9 cellular contexts compared by ENCODE assay signal in genomic region chr19:46866407-46867132, GRCh38. TPM values are rescaled to one million over a fixed set of nuclear protein-coding genes. Genes with fewer than 3 reads are reported as not detected.
A peak's percentile ranks its signal among the peaks of the same experiment; 100 is the strongest.
DNase-seq lines count a peak whose midpoint lies in the region; TF ChIP-seq lines count a peak whose summit lies in the region.
"Had no signal": no experiment of that assay in that cellular context is flagged by ENCODE, and none has a peak within 500 bp of the region (broad histone marks: within the 10 kb centered on the region; RNA-seq: fewer than 3 reads in every experiment).

No MANE protein-coding gene starts in this region.

- peaks cover 100% of the 10 kb centered on the region for H3K79me2 ChIP-seq in Karpas-422 (ENCODE audit: low read length)

- H3K27me3 Mint-ChIP-seq in Calu3 (ENCODE audit: unreplicated experiment), result no peaks in the 10 kb centered on the region
- no peaks in the 10 kb centered on the region for H3K27me3 Mint-ChIP-seq in neural crest cell (ENCODE audit: low read depth)

- peaks cover 74% of the 10 kb centered on the region for H3K4me1 ChIP-seq in Karpas-422 (ENCODE audit: low read length)

- CTCF ChIA-PET in Calu3 (lab: Charles Lee), result interaction anchor here (0.8 kb wide), 1 partner anchor 27 kb away, joined by 3 read pairs; no protein-coding TSS in a partner anchor

- BruUV-seq in Calu3 (replicated peaks; lab: Mats Ljungman, UMichigan), result no TSS peak

- H3K4me3 Mint-ChIP-seq in Calu3 (ENCODE audit: low read depth, unreplicated experiment) (peak overlapping the region; percentile 15), neural crest cell (peak overlapping the region; percentile 48)

- H3K27me3 ChIP-seq in Karpas-422 (ENCODE audit: low read length), result no peaks in the 10 kb centered on the region

- no peaks in the 10 kb centered on the region for H3K9me3 Mint-ChIP-seq in Calu3 (ENCODE audit: low read depth, unreplicated experiment)
- no peaks in the 10 kb centered on the region for H3K9me3 Mint-ChIP-seq in neural crest cell

- TF ChIP-seq CTCF in Calu3 (IDR thresholded peaks at IDR 0.05; ENCODE audit: unreplicated experiment) (no peak), neural crest cell (conservative IDR thresholded peaks at IDR 0.05) (no peak)

- H3K9me2 ChIP-seq in Karpas-422 (replicated peaks; ENCODE audit: insufficient read depth, low read length), result no peaks in the 10 kb centered on the region

- DNase-seq in Calu3 (no peak), Karpas-422 (no peak), dermis blood vessel endothelial cell (peak; percentile 35), neural crest cell (ENCODE audit: low read depth, low spot score) (no peak), amygdala (lab: John Stamatoyannopoulos, UW) (no peak)
- no peak for DNase-seq in activated CD4-positive, alpha-beta T cell treated with anti-CD3 and anti-CD28 coated beads, Interleukin-2, amount 50 U/mL, for 48 hours
- DNase-seq in stimulated activated CD4-positive, alpha-beta T cell treated with anti-CD3 and anti-CD28 coated beads, Interleukin-12 subunit alpha, Interleukin-12 subunit beta, amount 100 ng/mL, for 4 hours, result no peak
- DNase-seq: activated CD4-positive, alpha-beta T cell treated with anti-CD3 and anti-CD28 coated beads, Interleukin-2, amount 50 U/mL, for 4 hours; hippocampal formation had no signal

- H3K9ac ChIP-seq in Karpas-422 (ENCODE audit: low read length), result no peak overlapping the region

- intact Hi-C loops in Calu3 (cut with micrococcal nuclease; ENCODE audit: unreplicated experiment), result no loop called here

- no peaks in the 10 kb centered on the region for H3K9me3 ChIP-seq in Karpas-422 (ENCODE audit: low read length)

- H3K4me1 Mint-ChIP-seq in Calu3 (ENCODE audit: low read depth, unreplicated experiment), result peaks cover 45% of the 10 kb centered on the region
- H3K4me1 Mint-ChIP-seq in neural crest cell, result peaks cover 27% of the 10 kb centered on the region

- no peak overlapping the region for H2AFZ ChIP-seq in Karpas-422 (ENCODE audit: low read length)

- H3K27ac Mint-ChIP-seq in Calu3 (ENCODE audit: unreplicated experiment) (peak overlapping the region; percentile 53), neural crest cell (ENCODE audit: unreplicated experiment) (no peak overlapping the region)

- no peak overlapping the region for H3K4me3 ChIP-seq in Karpas-422 (ENCODE audit: low read length)

- H3K27ac ChIP-seq in Karpas-422 (ENCODE audit: low read length), result peak overlapping the region; percentile 39; the same call in 1 of the 2 replicates

- H3K36me3 ChIP-seq in Karpas-422 (ENCODE audit: insufficient read depth, low read length), result peaks cover 8% of the 10 kb centered on the region; the same call in 1 of the 2 replicates

- H4K20me1 ChIP-seq in Karpas-422 (ENCODE audit: insufficient read depth, low read depth, low read length), result peaks cover 67% of the 10 kb centered on the region

- H3K36me3 Mint-ChIP-seq in Calu3 (ENCODE audit: insufficient read depth, unreplicated experiment) (no peaks in the 10 kb centered on the region), neural crest cell (ENCODE audit: low read depth) (no peaks in the 10 kb centered on the region)

- no peak overlapping the region for H3K4me2 ChIP-seq in Karpas-422 (ENCODE audit: low read depth, low read length, poor library complexity, severe bottlenecking)

RNA-seq across cellular contexts. Expression of gene ARHGAP35, which starts 5.8 kb away (rescaled TPM):
- total RNA-seq in Calu3 (2022) (84.8 and 87.8 TPM in 2 replicates), dermis blood vessel endothelial cell (25.9 and 44.5 TPM in 2 replicates), neural crest cell (81.0 and 82.5 TPM in 2 replicates)
- 19.7 and 30.4 TPM in 2 replicates for total RNA-seq in Karpas-422 (2014; rRNA removed; shearing (Covaris generic); ENCODE audit: low replicate concordance)

RNA-seq across cellular contexts. Expression of gene AP2S1, which starts 15.9 kb away (rescaled TPM):
- 180 and 184 TPM in 2 replicates for total RNA-seq in Calu3 (2022)
- total RNA-seq in Karpas-422 (2014; rRNA removed; shearing (Covaris generic); ENCODE audit: low replicate concordance), result 63.7 and 85.5 TPM in 2 replicates
- total RNA-seq in dermis blood vessel endothelial cell, result 118 and 218 TPM in 2 replicates
- total RNA-seq in neural crest cell, result 165 and 167 TPM in 2 replicates
